Comparison of ENCODE assay signal across 10 cellular contexts in the genomic region with DNA sequence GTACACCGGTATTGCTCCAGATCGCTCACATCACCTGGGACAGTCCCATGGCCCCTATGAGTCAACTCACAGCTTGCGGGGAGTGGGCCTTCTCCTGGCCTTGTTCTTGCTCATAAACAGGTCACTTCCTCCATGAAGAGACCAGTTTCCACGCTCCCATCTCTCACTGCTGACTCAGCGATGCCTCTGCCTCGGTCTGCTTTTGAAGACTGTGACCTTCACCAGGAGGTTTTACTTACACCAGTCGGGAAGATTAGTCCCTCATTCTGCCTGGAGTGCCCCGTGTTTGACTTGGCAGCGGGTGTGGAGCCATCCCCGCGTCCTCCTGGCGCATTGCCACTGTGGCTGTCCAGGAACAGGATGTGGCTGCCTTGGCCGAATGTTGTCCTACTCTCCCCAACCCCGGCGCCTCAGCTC.
DNase-seq lines count a peak whose midpoint lies in the region; ATAC-seq, FAIRE-seq and TF ChIP-seq lines count a peak whose summit lies in the region.
"Had no signal": no experiment of that assay in that cellular context is flagged by ENCODE, and none has a peak within 500 bp of the region (broad histone marks: within the 10 kb centered on the region; RNA-seq: fewer than 3 reads in every experiment).

No MANE protein-coding gene starts in this region.

- peaks cover 20% of the 10 kb centered on the region for H3K4me1 ChIP-seq in astrocyte (ENCODE audit: insufficient read depth, low read length)
- H3K4me1 ChIP-seq in neuronal stem cell (ENCODE audit: control insufficient read depth in 2 of 2, insufficient read depth in 1 of 2, low read depth in 1 of 2, low read length in 2 of 2), result no peaks in the 10 kb centered on the region
- no peaks in the 10 kb centered on the region for H3K4me1 ChIP-seq in effector memory CD4-positive, alpha-beta T cell (ENCODE audit: control insufficient read depth, insufficient read depth, low read length, poor library complexity, severe bottlenecking)

- H3K79me1 ChIP-seq in neuronal stem cell (ENCODE audit: low read depth, low read length), result no peaks in the 10 kb centered on the region

- no peaks in the 10 kb centered on the region for H3K36me3 ChIP-seq in astrocyte (ENCODE audit: insufficient read depth, low read length)
- H3K36me3 ChIP-seq in neuronal stem cell (replicated peaks in 1 of 2; ENCODE audit: control insufficient read depth in 2 of 2, insufficient read depth in 2 of 2, low read length in 2 of 2), result peaks cover 2 to 9% of the 10 kb centered on the region in 2 donors
- peaks cover 9% of the 10 kb centered on the region for H3K36me3 ChIP-seq in effector memory CD4-positive, alpha-beta T cell (ENCODE audit: control insufficient read depth, insufficient read depth, low read length)

- H4K8ac ChIP-seq in neuronal stem cell (ENCODE audit: low read depth, low read length), result no peak overlapping the region

- H3K27me3 ChIP-seq in astrocyte (ENCODE audit: insufficient read depth, low read length) (no peaks in the 10 kb centered on the region), neuronal stem cell (ENCODE audit: control insufficient read depth in 3 of 3, insufficient read depth in 3 of 3, low read depth in 1 of 3, low read length in 3 of 3) (no peaks in the 10 kb centered on the region)
- no peaks in the 10 kb centered on the region for H3K27me3 ChIP-seq in effector memory CD4-positive, alpha-beta T cell (replicated peaks; ENCODE audit: control insufficient read depth, insufficient read depth, low read length, poor library complexity, severe bottlenecking)

- H2BK15ac ChIP-seq in neuronal stem cell (ENCODE audit: low read length), result no peak overlapping the region

- peak overlapping the region; percentile 62 for H3K4me2 ChIP-seq in astrocyte (ENCODE audit: low read length)
- no peak overlapping the region for H3K4me2 ChIP-seq in neuronal stem cell (ENCODE audit: insufficient read depth, low read length, poor library complexity, severe bottlenecking)

- H3K9me3 Mint-ChIP-seq in astrocyte (ENCODE audit: unreplicated experiment), result peaks cover 7% of the 10 kb centered on the region

- no peak overlapping the region for H2BK120ac ChIP-seq in neuronal stem cell (ENCODE audit: low read depth, low read length)

- TF ChIP-seq CTCF in C4-2B (conservative IDR thresholded peaks at IDR 0.05) (no peak), astrocyte (IDR thresholded peaks at IDR 0.05; ENCODE audit: insufficient read depth, low read depth, low read length) (no peak)

- H4K20me1 ChIP-seq in astrocyte (ENCODE audit: insufficient read depth, low read length), result no peaks in the 10 kb centered on the region

- H3K9ac ChIP-seq in astrocyte (ENCODE audit: low read length), result no peak overlapping the region
- H3K9ac ChIP-seq in neuronal stem cell (ENCODE audit: low read depth, low read length, poor library complexity), result no peak overlapping the region

- no peak overlapping the region for H3K23ac ChIP-seq in neuronal stem cell (ENCODE audit: low read depth, low read length, poor library complexity)

- DNase-seq in astrocyte (ENCODE audit: low read depth) (peak; percentile 92), neuronal stem cell (ENCODE audit: low spot score) (no peak), NCI-H748 (lab: John Stamatoyannopoulos, UW; ENCODE audit: unreplicated experiment) (no peak), DMS153 (lab: John Stamatoyannopoulos, UW) (no peak)
- DNase-seq in effector memory CD4-positive, alpha-beta T cell, result no peak

- H3K18ac ChIP-seq in neuronal stem cell (ENCODE audit: low read length), result no peak overlapping the region

- peak; percentile 87 for ATAC-seq in HG02870 (IDR thresholded peaks at IDR 0.05; ENCODE audit: unreplicated experiment)
- ATAC-seq in HG03457 (IDR thresholded peaks at IDR 0.05; ENCODE audit: unreplicated experiment), result no peak
- ATAC-seq: Panc1 had no signal

- H2AFZ ChIP-seq in astrocyte (ENCODE audit: low read depth, low read length) (no peak overlapping the region), neuronal stem cell (ENCODE audit: low read length) (no peak overlapping the region)

- H3K36me3 Mint-ChIP-seq in astrocyte (ENCODE audit: low read depth, unreplicated experiment), result peaks cover 23% of the 10 kb centered on the region

- no peak overlapping the region for H3K4me3 Mint-ChIP-seq in astrocyte (ENCODE audit: unreplicated experiment)

- H3K14ac ChIP-seq in neuronal stem cell (ENCODE audit: low read length), result no peak overlapping the region

- H3K4me1 Mint-ChIP-seq in astrocyte (ENCODE audit: low read depth, unreplicated experiment), result peaks cover 8% of the 10 kb centered on the region

- H3K4me3 ChIP-seq in astrocyte (ENCODE audit: insufficient read depth, low read depth, low read length) (no peak overlapping the region), neuronal stem cell (ENCODE audit: low read length in 2 of 2) (no peak overlapping the region)
- H3K4me3 ChIP-seq in effector memory CD4-positive, alpha-beta T cell (ENCODE audit: insufficient read depth, low read depth, low read length, poor library complexity, severe bottlenecking), result no peak overlapping the region

- H3K27ac ChIP-seq in C4-2B (peak overlapping the region; percentile 26), astrocyte (ENCODE audit: low read depth, low read length) (peak overlapping the region; percentile 66), neuronal stem cell (replicated peaks; ENCODE audit: low read length) (no peak overlapping the region)
- no peak overlapping the region for H3K27ac ChIP-seq in effector memory CD4-positive, alpha-beta T cell (ENCODE audit: insufficient read depth, low read length, poor library complexity, severe bottlenecking)

- FAIRE-seq in astrocyte (lab: Jason Lieb, UNC), result no peak
- FAIRE-seq: frontal cortex had no signal

- no CpG with 5 or more reads among the region's 15 CpGs for WGBS in neuronal stem cell (ENCODE audit: extremely low coverage in 2 of 2, insufficient read length in 2 of 2, insufficient replicate concordance in 1 of 2), 2 donors

- H3K4ac ChIP-seq in neuronal stem cell (ENCODE audit: low read length), result no peak overlapping the region

- no peaks in the 10 kb centered on the region for H3K79me2 ChIP-seq in astrocyte (ENCODE audit: insufficient read depth, low read length)

- H3K9me3 ChIP-seq in astrocyte (ENCODE audit: insufficient read depth, low read depth, low read length) (no peaks in the 10 kb centered on the region), neuronal stem cell (replicated peaks in 1 of 2; ENCODE audit: control insufficient read depth in 2 of 2, insufficient read depth in 1 of 2, low read depth in 1 of 2, low read length in 2 of 2) (no peaks in the 10 kb centered on the region)
- no peaks in the 10 kb centered on the region for H3K9me3 ChIP-seq in effector memory CD4-positive, alpha-beta T cell (ENCODE audit: control insufficient read depth, low read length)

- H3K27ac Mint-ChIP-seq in astrocyte (ENCODE audit: unreplicated experiment), result peak overlapping the region; percentile 3

- no peak overlapping the region for H4K91ac ChIP-seq in neuronal stem cell (ENCODE audit: low read depth, low read length, poor library complexity)

- H3K27me3 Mint-ChIP-seq in astrocyte (ENCODE audit: low read depth, unreplicated experiment), result no peaks in the 10 kb centered on the region

- peak overlapping the region; percentile 56 for H2AK5ac ChIP-seq in neuronal stem cell (ENCODE audit: low read depth, low read length)

- H2BK12ac ChIP-seq in neuronal stem cell (ENCODE audit: low read length), result no peak overlapping the region

- H2BK5ac ChIP-seq in neuronal stem cell (ENCODE audit: low read length), result no peak overlapping the region

Comparison
In these comparisons a context has a peak if more than half of its experiments do, and no peak if none do; other contexts are left out.
1. H3K27ac ChIP-seq: peak in C4-2B (single experiment) and astrocyte (single experiment); none in neuronal stem cell (single experiment) and effector memory CD4-positive, alpha-beta T cell (single experiment).